Comparison of ENCODE assay signal across 8 cellular contexts in genomic region chr1:235998812-235999211, GRCh38.
DNase-seq lines count a peak whose midpoint lies in the region; ATAC-seq and TF ChIP-seq lines count a peak whose summit lies in the region.

No MANE protein-coding gene starts in this region.

- H3K27ac ChIP-seq in heart right ventricle (peak overlapping the region in 7 of 10 donors; percentile 39 to 86 (median 67)), mesodermal cell (ENCODE audit: low read depth, low read length, severe bottlenecking) (peak overlapping the region; percentile 90)

- H3K9me3 ChIP-seq in heart right ventricle (no peaks in the 10 kb centered on the region), mesodermal cell (ENCODE audit: control insufficient read depth, low read length) (no peaks in the 10 kb centered on the region)

- ATAC-seq in heart right ventricle (no peak), left cardiac atrium (no peak), HG03108 (IDR thresholded peaks at IDR 0.05; ENCODE audit: unreplicated experiment) (peak; percentile 20)
- ATAC-seq in activated CD8-positive, alpha-beta T cell treated with anti-CD3 and anti-CD28 coated beads for 36 hours = peak; percentile 59

- H3K4me3 ChIP-seq in heart right ventricle (no peak overlapping the region), mesodermal cell (ENCODE audit: extremely low read depth, insufficient read depth, low read length, poor library complexity, severe bottlenecking) (no peak overlapping the region)

- peaks cover 40% of the 10 kb centered on the region for H3K4me1 Mint-ChIP-seq in activated CD8-positive, alpha-beta T cell treated with anti-CD3 and anti-CD28 coated beads for 36 hours (ENCODE audit: low read depth)
- H3K4me1 Mint-ChIP-seq in mesothelial cell of epicardium = peaks cover 7% of the 10 kb centered on the region

- POLR2A ChIA-PET in activated CD8-positive, alpha-beta T cell treated with anti-CD3 and anti-CD28 coated beads for 36 hours (lab: Charles Lee) = interaction anchor here (1.1 to 1.2 kb wide), 3 partner anchors 68 to 108 kb away, joined by 3 read pairs; no protein-coding TSS in a partner anchor

- CTCF ChIA-PET in activated CD8-positive, alpha-beta T cell treated with anti-CD3 and anti-CD28 coated beads for 36 hours (lab: Charles Lee) = interaction anchor here (2.0 to 3.9 kb wide), 2 partner anchors 27 to 133 kb away, joined by 7 to 22 read pairs; no protein-coding TSS in a partner anchor

- peak overlapping the region; percentile 16 for H3K4me3 Mint-ChIP-seq in activated CD8-positive, alpha-beta T cell treated with anti-CD3 and anti-CD28 coated beads for 36 hours
- no peak overlapping the region for H3K4me3 Mint-ChIP-seq in mesothelial cell of epicardium

- H3K4me1 ChIP-seq in heart right ventricle (peaks cover 0 to 41% (median 21%) of the 10 kb centered on the region in 9 donors), mesodermal cell (ENCODE audit: control insufficient read depth, insufficient read depth, low read length, poor library complexity, severe bottlenecking) (peaks cover 29% of the 10 kb centered on the region)

- H3K27ac Mint-ChIP-seq in activated CD8-positive, alpha-beta T cell treated with anti-CD3 and anti-CD28 coated beads for 36 hours = peak overlapping the region; percentile 97
- no peak overlapping the region for H3K27ac Mint-ChIP-seq in mesothelial cell of epicardium

- no peaks in the 10 kb centered on the region for H3K36me3 Mint-ChIP-seq in activated CD8-positive, alpha-beta T cell treated with anti-CD3 and anti-CD28 coated beads for 36 hours (ENCODE audit: low read depth)
- H3K36me3 Mint-ChIP-seq in mesothelial cell of epicardium = no peaks in the 10 kb centered on the region

- peaks cover 0 to 90% (median 20%) of the 10 kb centered on the region in 9 donors for H3K36me3 ChIP-seq in heart right ventricle
- H3K36me3 ChIP-seq in mesodermal cell (ENCODE audit: control insufficient read depth, insufficient read depth, low read length) = peaks cover 39% of the 10 kb centered on the region

- H3K27me3 ChIP-seq in heart right ventricle = no peaks in the 10 kb centered on the region

- no peaks in the 10 kb centered on the region for H3K27me3 Mint-ChIP-seq in activated CD8-positive, alpha-beta T cell treated with anti-CD3 and anti-CD28 coated beads for 36 hours
- H3K27me3 Mint-ChIP-seq in mesothelial cell of epicardium (ENCODE audit: low read depth) = no peaks in the 10 kb centered on the region

- WGBS in heart right ventricle, 2 donors = 88 to 89% methylated on average over 6 of the region's 6 CpGs
- WGBS in mesodermal cell (ENCODE audit: insufficient coverage in 2 of 2), 2 experiments = 88 to 92% methylated on average over 4 to 6 of the region's 6 CpGs

- TF ChIP-seq CTCF in heart right ventricle (IDR thresholded peaks at IDR 0.05) (no peak), mesothelial cell of epicardium (IDR thresholded peaks at IDR 0.05; ENCODE audit: unreplicated experiment) (no peak)
- TF ChIP-seq CTCF in activated CD8-positive, alpha-beta T cell treated with anti-CD3 and anti-CD28 coated beads for 36 hours (IDR thresholded peaks at IDR 0.05) = no peak

- peaks cover 2% of the 10 kb centered on the region for H3K9me3 Mint-ChIP-seq in activated CD8-positive, alpha-beta T cell treated with anti-CD3 and anti-CD28 coated beads for 36 hours
- no peaks in the 10 kb centered on the region for H3K9me3 Mint-ChIP-seq in mesothelial cell of epicardium

- DNase-seq in heart right ventricle = no peak
- no peak for DNase-seq in left cardiac atrium
- DNase-seq in activated CD8-positive, alpha-beta T cell treated with anti-CD3 and anti-CD28 coated beads for 36 hours = peak; percentile 71
- no peak for DNase-seq in DMS153 treated with DMSO at 0.1 percent for 48 hours (lab: John Stamatoyannopoulos, UW; ENCODE audit: unreplicated experiment)
- DNase-seq in NCI-H1092 (lab: John Stamatoyannopoulos, UW) = no peak
- DNase-seq in mesothelial cell of epicardium (ENCODE audit: low spot score in 2 of 2, unreplicated experiment in 2 of 2) = no peak

- intact Hi-C loops in heart right ventricle (cut with DNase I) = loop anchor here in 1 of 10 donors (5.0 kb wide), 1 partner anchor 593 kb away; no protein-coding TSS in a partner anchor
- intact Hi-C loops in left cardiac atrium (cut with DNase I) = no loop called here
- intact Hi-C loops in activated CD8-positive, alpha-beta T cell treated with anti-CD3 and anti-CD28 coated beads for 36 hours (cut with micrococcal nuclease) = no loop called here

Comparison
In these comparisons a context has a peak if more than half of its experiments do, and no peak if none do; other contexts are left out.
1. ATAC-seq: peak in HG03108 (single experiment) and activated CD8-positive, alpha-beta T cell treated with anti-CD3 and anti-CD28 coated beads for 36 hours (single experiment); none in heart right ventricle (0 of 8) and left cardiac atrium (0 of 2).